30 cellular contexts compared by ENCODE assay signal in genomic region chr2:21095178-21095577, GRCh38. TPM values are rescaled to one million over a fixed set of nuclear protein-coding genes. Genes with fewer than 3 reads are reported as not detected.
"Had no signal": no experiment of that assay in that cellular context is flagged by ENCODE, and none has a peak within 500 bp of the region (broad histone marks: within the 10 kb centered on the region; RNA-seq: fewer than 3 reads in every experiment).

No MANE protein-coding gene starts in this region.

- H3K9me3 ChIP-seq: SJSA1, SK-N-SH had no signal

- H3K4me3 ChIP-seq: SJSA1 had no signal

- H3K4me2 ChIP-seq: SK-N-SH had no signal

- H3K9me2 ChIP-seq: SK-N-SH had no signal

- H3K4me1 ChIP-seq: SJSA1 had no signal

- H3K36me3 ChIP-seq: SJSA1 had no signal

- DNase-seq: activated CD4-positive, alpha-beta memory T cell treated with anti-CD3 and anti-CD28 coated beads for 36 hours; activated CD4-positive, alpha-beta T cell treated with anti-CD3 and anti-CD28 coated beads for 36 hours; activated CD4-positive, alpha-beta T cell treated with anti-CD3 and anti-CD28 coated beads, Interleukin-2, amount 10 ng/mL, durations not matched to agents 7 days and 5 days; activated CD8-positive, alpha-beta memory T cell treated with anti-CD3 and anti-CD28 coated beads, Interleukin-2, amount 50 U/mL, for 4 hours; activated gamma-delta T cell treated with Interleukin-2 at 50 U/mL for 16 hours; activated naive CD4-positive, alpha-beta T cell treated with anti-CD3 and anti-CD28 coated beads for 36 hours; activated T-cell treated with anti-CD3 and anti-CD28 coated beads for 4 hours; activated T-cell treated with anti-CD3 and anti-CD28 coated beads, Interleukin-2, amount 50 U/mL, for 4 hours; anterior cingulate cortex; caudate nucleus; cerebellar nuclear complex; KG1; MM.1S; MV-4-11; NCI-H1092; NCI-H1436 treated with DMSO at 0.1 percent for 48 hours; NCI-H1694 treated with DMSO at 0.1 percent for 48 hours; NCI-H2029; NCI-H2171 treated with DMSO at 0.1 percent for 48 hours; NCI-H2227 treated with DMSO at 0.1 percent for 48 hours; NCI-H446; NCI-H82; RPMI8226; SHP77 treated with DMSO at 0.1 percent for 48 hours; SK-N-SH had no signal

- H3K9ac ChIP-seq: SK-N-SH had no signal

- H3K27ac ChIP-seq: SJSA1 had no signal

RNA-seq across cellular contexts. Expression of gene TDRD15, which starts 28.6 kb away (rescaled TPM):
- total RNA-seq: activated CD4-positive, alpha-beta T cell treated with anti-CD3 and anti-CD28 coated beads for 36 hours; activated CD4-positive, alpha-beta T cell treated with anti-CD3 and anti-CD28 coated beads, Interleukin-2, amount 10 ng/mL, durations not matched to agents 7 days and 5 days; activated naive CD4-positive, alpha-beta T cell treated with anti-CD3 and anti-CD28 coated beads for 36 hours; activated naive CD4-positive, alpha-beta T cell treated with anti-CD3 and anti-CD28 coated beads, Interleukin-2, amount 50 U/mL, for 72 hours; activated T-cell treated with anti-CD3 and anti-CD28 coated beads, Interleukin-2, amount 50 U/mL, for 4 hours; activated T-helper 1 cell treated with anti-CD3 and anti-CD28 coated beads, Interleukin-12 subunit alpha, Interleukin-12 subunit beta, Interleukin-2, Interleukin-4 antibody, amounts not matched to agents 30 ng/mL and 10 ng/mL and 1 ng/mL, durations not matched to agents 14 hours and 24 hours and 36 hours; bronchial epithelial cell; LHCN-M2; SJSA1 had no signal
- polyA plus RNA-seq: SK-N-SH had no signal

RNA-seq across cellular contexts. Expression of gene APOB, which starts 51.3 kb away (rescaled TPM):
- total RNA-seq: activated CD4-positive, alpha-beta memory T cell treated with anti-CD3 and anti-CD28 coated beads for 36 hours; activated CD4-positive, alpha-beta T cell treated with anti-CD3 and anti-CD28 coated beads for 36 hours; activated CD4-positive, alpha-beta T cell treated with anti-CD3 and anti-CD28 coated beads, Interleukin-2, amount 10 ng/mL, durations not matched to agents 7 days and 5 days; activated naive CD4-positive, alpha-beta T cell treated with anti-CD3 and anti-CD28 coated beads for 36 hours; activated naive CD4-positive, alpha-beta T cell treated with anti-CD3 and anti-CD28 coated beads, Interleukin-2, amount 50 U/mL, for 72 hours; activated T-helper 1 cell treated with anti-CD3 and anti-CD28 coated beads, Interleukin-12 subunit alpha, Interleukin-12 subunit beta, Interleukin-2, Interleukin-4 antibody, amounts not matched to agents 30 ng/mL and 10 ng/mL and 1 ng/mL, durations not matched to agents 14 hours and 24 hours and 36 hours; LHCN-M2; SJSA1 had no signal
- polyA plus RNA-seq: SK-N-SH had no signal
